Comparison of ENCODE assay signal across 23 cellular contexts in genomic region chr10:107022600-107023354, GRCh38.
A peak's percentile ranks its signal among the peaks of the same experiment; 100 is the strongest.
DNase-seq lines count a peak whose midpoint lies in the region; TF ChIP-seq lines count a peak whose summit lies in the region.
"Had no signal": no experiment of that assay in that cellular context is flagged by ENCODE, and none has a peak within 500 bp of the region (broad histone marks: within the 10 kb centered on the region; RNA-seq: fewer than 3 reads in every experiment).

No MANE protein-coding gene starts in this region.

- no peak for TF ChIP-seq POLR2A in breast epithelium (IDR thresholded peaks at IDR 0.05)

- CTCF ChIA-PET in MCF 10A (lab: Yijun Ruan, JAX): interaction anchor here (0.6 to 1.4 kb wide), 2 partner anchors 311 to 1253 kb away, joined by 3 to 4 read pairs; no protein-coding TSS in a partner anchor

- peak; percentile 8 for DNase-seq in MCF 10A (ENCODE audit: unreplicated experiment)
- no peak for DNase-seq in breast epithelium (ENCODE audit: low spot score in 2 of 2)
- peak; percentile 98 for DNase-seq in OCI-M1 (lab: John Stamatoyannopoulos, UW)
- peak; percentile 33 for DNase-seq in retina
- DNase-seq in NCI-H1417 treated with DMSO at 0.1 percent for 48 hours (lab: John Stamatoyannopoulos, UW): no peak
- no peak for DNase-seq in dorsolateral prefrontal cortex
- DNase-seq in inferior parietal cortex (ENCODE audit: extremely low spot score): no peak
- DNase-seq: 8988T; CD4-positive, CD25-positive, alpha-beta regulatory T cell; DND-41; H7; IMR-90; Karpas-422; MG63; NCI-H1092; NCI-H146; NCI-H2029 treated with DMSO at 0.1 percent for 48 hours; NCI-H446 treated with DMSO at 0.1 percent for 48 hours; PC-3; RPMI8226; SHP77 treated with DMSO at 0.1 percent for 48 hours had no signal

- no TSS peak for BruUV-seq in MCF 10A (replicated peaks; lab: Mats Ljungman, UMichigan)

- H3K27me3 Mint-ChIP-seq in MCF 10A (ENCODE audit: insufficient read depth, unreplicated experiment) (no peaks in the 10 kb centered on the region), brain (peaks cover 9% of the 10 kb centered on the region)
- H3K27me3 Mint-ChIP-seq: B cell; CD4-positive, CD25-positive, alpha-beta regulatory T cell had no signal

- H3K4me3 Mint-ChIP-seq in MCF 10A (ENCODE audit: unreplicated experiment): no peak overlapping the region
- H3K4me3 Mint-ChIP-seq in brain: peak overlapping the region in 2 of 5 experiments; percentile 27 to 42
- H3K4me3 Mint-ChIP-seq: B cell; CD4-positive, CD25-positive, alpha-beta regulatory T cell had no signal

- H3K36me3 Mint-ChIP-seq in MCF 10A (ENCODE audit: insufficient read depth, unreplicated experiment): no peaks in the 10 kb centered on the region
- H3K36me3 Mint-ChIP-seq in brain: no peaks in the 10 kb centered on the region
- H3K36me3 Mint-ChIP-seq: CD4-positive, CD25-positive, alpha-beta regulatory T cell had no signal

- POLR2A ChIA-PET in MCF 10A (lab: Yijun Ruan, JAX): no interaction called here

- TF ChIP-seq CTCF in MCF 10A (IDR thresholded peaks at IDR 0.05; ENCODE audit: unreplicated experiment) (no peak), breast epithelium (IDR thresholded peaks at IDR 0.05) (no peak), brain (conservative IDR thresholded peaks at IDR 0.05) (no peak), dorsolateral prefrontal cortex (IDR thresholded peaks at IDR 0.05 in 54 of 56, conservative IDR thresholded peaks at IDR 0.05 in 2 of 56; ENCODE audit: low read depth in 1 of 56, partially characterized antibody in 56 of 56) (no peak)

- no peaks in the 10 kb centered on the region for H3K4me1 ChIP-seq in breast epithelium

- intact Hi-C loops in MCF 10A (cut with micrococcal nuclease): no loop called here
- intact Hi-C loops in breast epithelium (cut with DNase I; ENCODE audit: low total_unique reads): no loop called here
- intact Hi-C loops in dorsolateral prefrontal cortex (cut with DNase I): no loop called here

- no peaks in the 10 kb centered on the region for H3K4me1 Mint-ChIP-seq in MCF 10A (ENCODE audit: insufficient read depth, unreplicated experiment)
- peaks cover 34% of the 10 kb centered on the region for H3K4me1 Mint-ChIP-seq in brain
- H3K4me1 Mint-ChIP-seq: B cell; CD4-positive, CD25-positive, alpha-beta regulatory T cell had no signal

- no peaks in the 10 kb centered on the region for H3K27me3 ChIP-seq in breast epithelium
- peaks cover 0 to 23% (median 0%) of the 10 kb centered on the region in 45 donors for H3K27me3 ChIP-seq in dorsolateral prefrontal cortex
- H3K27me3 ChIP-seq: MG63 had no signal

- H3K27ac Mint-ChIP-seq in MCF 10A (ENCODE audit: low read depth, unreplicated experiment): no peak overlapping the region
- H3K27ac Mint-ChIP-seq in brain: peak overlapping the region in 3 of 5 experiments; percentile 10 to 71 (median 45)
- H3K27ac Mint-ChIP-seq: B cell; CD4-positive, CD25-positive, alpha-beta regulatory T cell had no signal

- H3K4me3 ChIP-seq in breast epithelium (no peak overlapping the region), dorsolateral prefrontal cortex (no peak overlapping the region)
- H3K4me3 ChIP-seq: MG63 had no signal

- H3K27ac ChIP-seq in breast epithelium: no peak overlapping the region
- no peak overlapping the region for H3K27ac ChIP-seq in dorsolateral prefrontal cortex

- no peaks in the 10 kb centered on the region for H3K36me3 ChIP-seq in breast epithelium
- H3K36me3 ChIP-seq: MG63 had no signal

- H3K9me3 Mint-ChIP-seq in MCF 10A (ENCODE audit: unreplicated experiment): no peaks in the 10 kb centered on the region
- peaks cover 0 to 5% (median 2%) of the 10 kb centered on the region in 5 experiments for H3K9me3 Mint-ChIP-seq in brain

- no peaks in the 10 kb centered on the region for H3K9me3 ChIP-seq in breast epithelium
- H3K9me3 ChIP-seq: MG63 had no signal

Comparison
In these comparisons a context has a peak if more than half of its experiments do, and no peak if none do; other contexts are left out.
1. DNase-seq: peak in MCF 10A (single experiment), OCI-M1 (single experiment) and retina (single experiment); none in breast epithelium (0 of 2), NCI-H1417 treated with DMSO at 0.1 percent for 48 hours (single experiment), dorsolateral prefrontal cortex (0 of 10) and inferior parietal cortex (single experiment).